Comparison of ENCODE assay signal across 25 cellular contexts in the genomic region with DNA sequence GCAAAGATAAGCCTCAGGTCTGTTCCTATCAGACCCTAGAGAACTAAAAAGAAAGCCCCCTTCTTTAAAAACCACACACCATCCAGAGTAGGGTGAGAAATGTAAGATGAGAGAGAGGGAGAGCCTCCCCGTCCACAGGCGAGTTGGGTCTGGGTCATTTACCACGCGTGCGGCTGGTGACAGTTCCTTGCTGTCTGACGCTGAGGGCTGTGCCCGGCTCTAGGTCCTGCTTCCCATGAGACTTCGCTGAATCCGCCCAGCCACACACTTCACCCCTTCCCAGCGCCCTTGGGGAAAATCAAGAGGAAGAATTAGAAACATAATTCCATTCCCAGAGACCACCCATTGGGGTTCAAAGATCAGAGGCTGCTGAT. TPM values are rescaled to one million over a fixed set of nuclear protein-coding genes. Genes with fewer than 3 reads are reported as not detected.
DNase-seq lines count a peak whose midpoint lies in the region; ATAC-seq and TF ChIP-seq lines count a peak whose summit lies in the region.
"Had no signal": no experiment of that assay in that cellular context is flagged by ENCODE, and none has a peak within 500 bp of the region (broad histone marks: within the 10 kb centered on the region; RNA-seq: fewer than 3 reads in every experiment).

No MANE protein-coding gene starts in this region.

- no peak for DNase-seq in breast epithelium (ENCODE audit: low spot score in 2 of 2)
- no peak for DNase-seq in MCF 10A (ENCODE audit: unreplicated experiment)
- no peak for DNase-seq in PC-3
- DNase-seq in brain microvascular endothelial cell, result no peak
- no peak for DNase-seq in neural progenitor cell (ENCODE audit: low spot score)
- DNase-seq in hippocampal formation (lab: John Stamatoyannopoulos, UW), result no peak
- DNase-seq in GM19240 (ENCODE audit: insufficient read length, low spot score), result no peak
- DNase-seq in hypothalamus (lab: John Stamatoyannopoulos, UW), result no peak
- DNase-seq: activated CD4-positive, alpha-beta memory T cell treated with anti-CD3 and anti-CD28 coated beads, Interleukin-2, amount 10 ng/mL, durations not matched to agents 7 days and 5 days; activated CD4-positive, alpha-beta T cell treated with anti-CD3 and anti-CD28 coated beads for 1 hour; activated CD8-positive, alpha-beta memory T cell treated with anti-CD3 and anti-CD28 coated beads, Interleukin-2, amount 50 U/mL, for 48 hours; activated naive CD4-positive, alpha-beta T cell treated with anti-CD3 and anti-CD28 coated beads, Interleukin-2, amount 50 U/mL, for 16 hours; amniotic stem cell; CD8-positive, alpha-beta memory T cell; GOT3; kidney glomerular epithelial cell; T-helper 17 cell had no signal

- no peak for TF ChIP-seq POLR2A in breast epithelium (IDR thresholded peaks at IDR 0.05)

- BruUV-seq in MCF 10A (replicated peaks; lab: Mats Ljungman, UMichigan) (no TSS peak), PC-3 (replicated peaks; lab: Mats Ljungman, UMichigan) (no TSS peak)

- H3K4me3 ChIP-seq in breast epithelium (no peak overlapping the region), PC-3 (ENCODE audit: low read length) (no peak overlapping the region), brain microvascular endothelial cell (ENCODE audit: low read depth, low read length) (no peak overlapping the region), neural progenitor cell (no peak overlapping the region)
- H3K4me3 ChIP-seq: cardiac muscle cell, Peyer's patch, SK-N-MC, tibial nerve had no signal

- no peak overlapping the region for H3K9ac ChIP-seq in PC-3 (ENCODE audit: low read length)
- H3K9ac ChIP-seq in neural progenitor cell, result no peak overlapping the region

- TF ChIP-seq CTCF in breast epithelium (IDR thresholded peaks at IDR 0.05), result no peak
- no peak for TF ChIP-seq CTCF in MCF 10A (IDR thresholded peaks at IDR 0.05; ENCODE audit: unreplicated experiment)
- no peak for TF ChIP-seq CTCF in PC-3 (conservative IDR thresholded peaks at IDR 0.05; ENCODE audit: low read depth, low read length)
- no peak for TF ChIP-seq CTCF in brain microvascular endothelial cell (IDR thresholded peaks at IDR 0.05; ENCODE audit: low read depth, low read length, missing control alignments)
- no peak for TF ChIP-seq CTCF in neural progenitor cell (IDR thresholded peaks at IDR 0.05)

- H3K27me3 ChIP-seq in breast epithelium, result no peaks in the 10 kb centered on the region
- no peaks in the 10 kb centered on the region for H3K27me3 ChIP-seq in PC-3 (ENCODE audit: low read length)
- H3K27me3 ChIP-seq in brain microvascular endothelial cell (replicated peaks), result no peaks in the 10 kb centered on the region
- H3K27me3 ChIP-seq in neural progenitor cell, result peaks cover 14% of the 10 kb centered on the region
- H3K27me3 ChIP-seq: cardiac muscle cell, Peyer's patch had no signal

- POLR2A ChIA-PET in MCF 10A (lab: Yijun Ruan, JAX) (no interaction called here), PC-3 (lab: Charles Lee; ENCODE audit: unreplicated experiment) (no interaction called here)

- H4K20me1 ChIP-seq in PC-3 (ENCODE audit: low read length) (no peaks in the 10 kb centered on the region), neural progenitor cell (ENCODE audit: low read depth) (no peaks in the 10 kb centered on the region)

- H3K4me2 ChIP-seq in PC-3 (ENCODE audit: low read length) (peak overlapping the region; percentile 47), neural progenitor cell (no peak overlapping the region)

- intact Hi-C loops in breast epithelium (cut with DNase I; ENCODE audit: low total_unique reads) (no loop called here), MCF 10A (cut with micrococcal nuclease) (no loop called here), PC-3 (cut with micrococcal nuclease) (no loop called here)

- no peaks in the 10 kb centered on the region for H3K36me3 ChIP-seq in breast epithelium
- 0 out of 2 replicates have a peak, but pooled peaks cover 1% of the 10 kb centered on the region for H3K36me3 ChIP-seq in PC-3 (ENCODE audit: low read depth, low read length)
- H3K36me3 ChIP-seq in brain microvascular endothelial cell (replicated peaks), result no peaks in the 10 kb centered on the region
- H3K36me3 ChIP-seq in neural progenitor cell, result no peaks in the 10 kb centered on the region
- H3K36me3 ChIP-seq: cardiac muscle cell had no signal

- H3K27ac ChIP-seq in breast epithelium, result peak overlapping the region; percentile 73 to 77
- peak overlapping the region; percentile 48 for H3K27ac ChIP-seq in PC-3 (ENCODE audit: low read length)
- peak overlapping the region; percentile 18 for H3K27ac ChIP-seq in brain microvascular endothelial cell
- no peak overlapping the region for H3K27ac ChIP-seq in neural progenitor cell
- H3K27ac ChIP-seq: 22Rv1, cardiac muscle cell, Peyer's patch, SK-N-MC, tibial nerve had no signal

- H3K36me3 Mint-ChIP-seq in MCF 10A (ENCODE audit: insufficient read depth, unreplicated experiment) (no peaks in the 10 kb centered on the region), neural progenitor cell (peaks cover 50% of the 10 kb centered on the region)

- H3K9me2 ChIP-seq in PC-3 (replicated peaks; ENCODE audit: low read length), result no peaks in the 10 kb centered on the region

- no peaks in the 10 kb centered on the region for H3K9me3 Mint-ChIP-seq in MCF 10A (ENCODE audit: unreplicated experiment)
- H3K9me3 Mint-ChIP-seq in neural progenitor cell, result no peaks in the 10 kb centered on the region
- H3K9me3 Mint-ChIP-seq: activated CD4-positive, alpha-beta memory T cell treated with anti-CD3 and anti-CD28 coated beads, Interleukin-2, amount 10 ng/mL, durations not matched to agents 7 days and 5 days; activated T-helper 17 cell treated with anti-CD3 and anti-CD28 coated beads, Interleukin-2, amount 50 U/mL, for 72 hours; dendritic cell treated with granulocyte-macrophage colony-stimulating factor and Interleukin-4, amounts not matched to agents 40 ng/mL and 50 ng/mL, for 4 days; memory B cell had no signal

- in situ Hi-C loops in brain microvascular endothelial cell (cut with HindIII; ENCODE audit: low pct_ligation_motif_present, low sequenced_read_pairs), result no loop called here

- no peaks in the 10 kb centered on the region for H3K27me3 Mint-ChIP-seq in MCF 10A (ENCODE audit: insufficient read depth, unreplicated experiment)
- peaks cover 18% of the 10 kb centered on the region for H3K27me3 Mint-ChIP-seq in neural progenitor cell (ENCODE audit: insufficient read depth, low read depth)
- H3K27me3 Mint-ChIP-seq: CD8-positive, alpha-beta memory T cell; memory B cell had no signal

- peaks cover 5 to 7% of the 10 kb centered on the region in 2 donors for H3K4me1 ChIP-seq in breast epithelium
- H3K4me1 ChIP-seq in PC-3 (ENCODE audit: insufficient read depth, low read length), result peaks cover 35% of the 10 kb centered on the region
- no peaks in the 10 kb centered on the region for H3K4me1 ChIP-seq in neural progenitor cell
- H3K4me1 ChIP-seq: Peyer's patch had no signal

- ATAC-seq in PC-3, result peak; percentile 2; the same call in 1 of the 2 replicates
- ATAC-seq: activated T-helper 17 cell treated with anti-CD3 and anti-CD28 coated beads, Interleukin-2, amount 50 U/mL, for 72 hours; T-helper 17 cell had no signal

- H3F3A ChIP-seq in PC-3 (ENCODE audit: low read length, unreplicated experiment) (peaks cover 6% of the 10 kb centered on the region), neural progenitor cell (ENCODE audit: low read depth) (no peaks in the 10 kb centered on the region)

- H3K9me3 ChIP-seq in breast epithelium (no peaks in the 10 kb centered on the region), PC-3 (ENCODE audit: low read length) (no peaks in the 10 kb centered on the region), neural progenitor cell (ENCODE audit: low read depth) (no peaks in the 10 kb centered on the region)
- H3K9me3 ChIP-seq: Peyer's patch, tibial nerve had no signal

- no peak overlapping the region for H3K4me3 Mint-ChIP-seq in MCF 10A (ENCODE audit: unreplicated experiment)
- no peak overlapping the region for H3K4me3 Mint-ChIP-seq in neural progenitor cell
- H3K4me3 Mint-ChIP-seq: activated CD4-positive, alpha-beta memory T cell treated with anti-CD3 and anti-CD28 coated beads, Interleukin-2, amount 10 ng/mL, durations not matched to agents 7 days and 5 days; activated T-helper 17 cell treated with anti-CD3 and anti-CD28 coated beads, Interleukin-2, amount 50 U/mL, for 72 hours; CD8-positive, alpha-beta memory T cell; dendritic cell treated with granulocyte-macrophage colony-stimulating factor and Interleukin-4, amounts not matched to agents 40 ng/mL and 50 ng/mL, for 4 days; memory B cell; T-helper 17 cell had no signal

- CTCF ChIA-PET in MCF 10A (lab: Yijun Ruan, JAX), result interaction anchor here (1.3 kb wide), 1 partner anchor 71 kb away, joined by 5 read pairs; no protein-coding TSS in a partner anchor
- CTCF ChIA-PET in PC-3 (lab: Charles Lee), result no interaction called here

- H3K27ac Mint-ChIP-seq in MCF 10A (ENCODE audit: low read depth, unreplicated experiment), result no peak overlapping the region
- H3K27ac Mint-ChIP-seq in neural progenitor cell, result peak overlapping the region; percentile 21
- H3K27ac Mint-ChIP-seq: activated CD4-positive, alpha-beta memory T cell treated with anti-CD3 and anti-CD28 coated beads, Interleukin-2, amount 10 ng/mL, durations not matched to agents 7 days and 5 days; activated T-helper 17 cell treated with anti-CD3 and anti-CD28 coated beads, Interleukin-2, amount 50 U/mL, for 72 hours; CD8-positive, alpha-beta memory T cell; dendritic cell treated with granulocyte-macrophage colony-stimulating factor and Interleukin-4, amounts not matched to agents 40 ng/mL and 50 ng/mL, for 4 days; memory B cell; T-helper 17 cell had no signal

- no peaks in the 10 kb centered on the region for H3K79me2 ChIP-seq in PC-3 (ENCODE audit: low read length)
- no peaks in the 10 kb centered on the region for H3K79me2 ChIP-seq in neural progenitor cell (ENCODE audit: low read depth)

- H3K4me1 Mint-ChIP-seq in MCF 10A (ENCODE audit: insufficient read depth, unreplicated experiment) (peaks cover 14% of the 10 kb centered on the region), neural progenitor cell (peaks cover 57% of the 10 kb centered on the region)
- H3K4me1 Mint-ChIP-seq: activated T-helper 17 cell treated with anti-CD3 and anti-CD28 coated beads, Interleukin-2, amount 50 U/mL, for 72 hours had no signal

- H2AFZ ChIP-seq in PC-3 (ENCODE audit: low read length), result peak overlapping the region; percentile 1; the same call in 1 of the 2 replicates
- H2AFZ ChIP-seq in neural progenitor cell (replicated peaks), result no peak overlapping the region

RNA-seq across cellular contexts. Expression of a gene that starts 54.2 kb away (rescaled TPM):
- total RNA-seq in breast epithelium (1 to 10 TPM in 2 of 3 donors, under 1 TPM in 1; 0.48 to 2.9 (median 1.6) TPM), MCF 10A (2022) (2.4 and 2.9 TPM in 2 replicates), PC-3 (2014; rRNA removed) (4.9 and 5.7 TPM in 2 replicates), neural progenitor cell (ENCODE audit: low replicate concordance) (1.1 and 1.7 TPM in 2 replicates)
- total RNA-seq: activated CD4-positive, alpha-beta memory T cell treated with anti-CD3 and anti-CD28 coated beads, Interleukin-2, amount 10 ng/mL, durations not matched to agents 7 days and 5 days; CD8-positive, alpha-beta memory T cell; T-helper 17 cell had no signal
